18 cellular contexts compared by ENCODE assay signal in the genomic region with DNA sequence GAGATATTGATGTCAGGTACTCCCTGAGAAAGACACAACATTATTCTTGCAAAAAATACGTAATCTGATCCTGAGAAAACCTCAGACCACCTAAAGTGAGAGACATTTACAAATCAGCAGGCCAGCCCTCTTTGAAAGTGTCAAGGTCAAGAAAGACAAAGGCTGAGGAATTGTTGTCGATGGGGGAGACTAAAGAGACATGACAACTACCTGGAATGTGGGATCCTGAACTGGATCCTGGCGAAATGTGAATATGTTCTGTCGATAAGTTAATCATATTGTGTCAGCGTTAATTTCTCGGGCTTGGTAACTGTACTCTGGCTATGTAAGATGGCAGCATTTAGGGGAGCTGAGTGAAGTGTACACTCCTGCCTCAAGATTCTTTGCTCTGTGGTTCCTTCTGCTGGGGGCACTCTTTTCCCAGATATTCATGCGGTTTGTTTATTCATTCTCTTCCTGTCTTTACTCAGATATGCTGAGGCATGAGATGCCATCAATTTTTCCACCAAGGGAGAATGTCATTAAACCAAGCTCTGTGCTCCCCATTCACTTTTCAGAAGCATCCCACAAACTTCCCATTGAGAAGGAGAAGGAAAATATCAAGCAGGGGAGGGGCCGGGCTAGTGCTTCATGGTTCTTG.
DNase-seq lines count a peak whose midpoint lies in the region; ATAC-seq, FAIRE-seq and TF ChIP-seq lines count a peak whose summit lies in the region.
"Had no signal": no experiment of that assay in that cellular context is flagged by ENCODE, and none has a peak within 500 bp of the region (broad histone marks: within the 10 kb centered on the region; RNA-seq: fewer than 3 reads in every experiment).

No MANE protein-coding gene starts in this region.

- H3K79me2 ChIP-seq in Karpas-422 (ENCODE audit: low read length) = no peaks in the 10 kb centered on the region

- no peaks in the 10 kb centered on the region for H3K36me3 ChIP-seq in small intestine (ENCODE audit: control insufficient read depth in 2 of 2, insufficient read depth in 2 of 2, low read length in 2 of 2)
- H3K36me3 ChIP-seq in Karpas-422 (ENCODE audit: insufficient read depth, low read length) = no peaks in the 10 kb centered on the region
- H3K36me3 ChIP-seq in ascending aorta = no peaks in the 10 kb centered on the region
- H3K36me3 ChIP-seq: HAP-1 had no signal

- ATAC-seq in stimulated activated naive B cell treated with anti-CD40 and anti-IgM and Interleukin-4, amounts not matched to agents 10 μg/mL and 1 μg/mL and 100 μg/mL, for 72 hours (replicated peaks) = no peak

- no peak for FAIRE-seq in small intestine (lab: Jason Lieb, UNC)

- H2AFZ ChIP-seq in Karpas-422 (ENCODE audit: low read length) = no peak overlapping the region

- TF ChIP-seq CTCF in fibroblast of villous mesenchyme (IDR thresholded peaks at IDR 0.05; ENCODE audit: insufficient read depth, low read depth, low read length) = no peak
- no peak for TF ChIP-seq CTCF in ascending aorta (IDR thresholded peaks at IDR 0.05)

- DNase-seq in NCI-H146 treated with DMSO at 0.1 percent for 48 hours (lab: John Stamatoyannopoulos, UW; ENCODE audit: unreplicated experiment) (peak; percentile 6), NCI-H146 (lab: John Stamatoyannopoulos, UW) (no peak), fibroblast of villous mesenchyme (ENCODE audit: low read depth) (peak; percentile 17), iPS-NIHi7 (ENCODE audit: extremely low spot score) (peak; percentile 34), small intestine (no peak), Karpas-422 (no peak), ascending aorta (ENCODE audit: low spot score in 2 of 2) (no peak)
- DNase-seq in stimulated activated naive B cell treated with anti-CD40 and anti-IgM and Interleukin-4, amounts not matched to agents 10 μg/mL and 1 μg/mL and 100 μg/mL, for 72 hours = no peak
- DNase-seq: DMS79 treated with DMSO at 0.1 percent for 48 hours; NCI-H1092 treated with DMSO at 0.1 percent for 48 hours; NCI-H1694 treated with DMSO at 0.1 percent for 48 hours; NK-92 treated with Interleukin-12 subunit alpha and Interleukin-12 subunit beta, amount 100 ng/mL, for 24 hours; OCI-M1; Right ventricle myocardium superior had no signal

- peaks cover 0 to 5% of the 10 kb centered on the region in 2 donors for H3K4me1 Mint-ChIP-seq in stimulated activated naive B cell treated with anti-CD40 and anti-IgM and Interleukin-4, amounts not matched to agents 10 μg/mL and 1 μg/mL and 100 μg/mL, for 72 hours
- H3K4me1 Mint-ChIP-seq: CD14-positive monocyte had no signal

- 86 to 93% (median 93%) methylated on average over 8 of the region's 8 CpGs for WGBS in small intestine, 3 donors

- no peak overlapping the region for H3K9ac ChIP-seq in Karpas-422 (ENCODE audit: low read length)

- no peak overlapping the region for H3K4me3 Mint-ChIP-seq in stimulated activated naive B cell treated with anti-CD40 and anti-IgM and Interleukin-4, amounts not matched to agents 10 μg/mL and 1 μg/mL and 100 μg/mL, for 72 hours
- H3K4me3 Mint-ChIP-seq: CD14-positive monocyte had no signal

- no peaks in the 10 kb centered on the region for H3K9me3 Mint-ChIP-seq in stimulated activated naive B cell treated with anti-CD40 and anti-IgM and Interleukin-4, amounts not matched to agents 10 μg/mL and 1 μg/mL and 100 μg/mL, for 72 hours

- no peak overlapping the region for H3K27ac Mint-ChIP-seq in stimulated activated naive B cell treated with anti-CD40 and anti-IgM and Interleukin-4, amounts not matched to agents 10 μg/mL and 1 μg/mL and 100 μg/mL, for 72 hours
- H3K27ac Mint-ChIP-seq: CD14-positive monocyte had no signal

- H3K4me2 ChIP-seq in Karpas-422 (ENCODE audit: low read depth, low read length, poor library complexity, severe bottlenecking) = no peak overlapping the region

- H3K27me3 Mint-ChIP-seq in stimulated activated naive B cell treated with anti-CD40 and anti-IgM and Interleukin-4, amounts not matched to agents 10 μg/mL and 1 μg/mL and 100 μg/mL, for 72 hours = no peaks in the 10 kb centered on the region

- H3K27ac ChIP-seq in small intestine (ENCODE audit: low read depth in 1 of 2, low read length in 1 of 2) (no peak overlapping the region), Karpas-422 (ENCODE audit: low read length) (no peak overlapping the region), ascending aorta (no peak overlapping the region)
- H3K27ac ChIP-seq: 22Rv1, HL-60 had no signal

- H3K27me3 ChIP-seq in small intestine (ENCODE audit: control insufficient read depth in 2 of 2, insufficient read depth in 2 of 2, low read length in 2 of 2) = no peaks in the 10 kb centered on the region
- no peaks in the 10 kb centered on the region for H3K27me3 ChIP-seq in Karpas-422 (ENCODE audit: low read length)
- no peaks in the 10 kb centered on the region for H3K27me3 ChIP-seq in ascending aorta

- no peaks in the 10 kb centered on the region for H3K9me3 ChIP-seq in small intestine (ENCODE audit: control insufficient read depth, low read depth)
- no peaks in the 10 kb centered on the region for H3K9me3 ChIP-seq in Karpas-422 (ENCODE audit: low read length)
- H3K9me3 ChIP-seq in ascending aorta = no peaks in the 10 kb centered on the region
- H3K9me3 ChIP-seq: HAP-1 had no signal

- H3K9me2 ChIP-seq in Karpas-422 (replicated peaks; ENCODE audit: insufficient read depth, low read length) = no peaks in the 10 kb centered on the region

- H3K4me1 ChIP-seq in small intestine (ENCODE audit: control insufficient read depth in 2 of 2, insufficient read depth in 1 of 2, low read depth in 1 of 2, low read length in 1 of 2) (peaks cover 0 to 5% of the 10 kb centered on the region in 2 donors), Karpas-422 (ENCODE audit: low read length) (no peaks in the 10 kb centered on the region; the same call in 1 of the 2 replicates), ascending aorta (no peaks in the 10 kb centered on the region)
- H3K4me1 ChIP-seq: HAP-1 had no signal

- no peaks in the 10 kb centered on the region for H3K36me3 Mint-ChIP-seq in stimulated activated naive B cell treated with anti-CD40 and anti-IgM and Interleukin-4, amounts not matched to agents 10 μg/mL and 1 μg/mL and 100 μg/mL, for 72 hours
- H3K36me3 Mint-ChIP-seq: CD14-positive monocyte had no signal

- H3K4me3 ChIP-seq in fibroblast of villous mesenchyme (ENCODE audit: low read depth, low read length) (no peak overlapping the region), small intestine (ENCODE audit: low read depth in 1 of 2, low read length in 2 of 2) (no peak overlapping the region), Karpas-422 (ENCODE audit: low read length) (no peak overlapping the region), ascending aorta (no peak overlapping the region)
- H3K4me3 ChIP-seq: HAP-1 had no signal

- intact Hi-C loops in ascending aorta (cut with DNase I) = no loop called here

- no peaks in the 10 kb centered on the region for H4K20me1 ChIP-seq in Karpas-422 (ENCODE audit: insufficient read depth, low read depth, low read length)

Comparison
In these comparisons a context has a peak if more than half of its experiments do, and no peak if none do; other contexts are left out.
1. DNase-seq: peak in NCI-H146 treated with DMSO at 0.1 percent for 48 hours (single experiment), fibroblast of villous mesenchyme (single experiment) and iPS-NIHi7 (single experiment); none in NCI-H146 (single experiment), small intestine (single experiment), Karpas-422 (single experiment), stimulated activated naive B cell treated with anti-CD40 and anti-IgM and Interleukin-4, amounts not matched to agents 10 μg/mL and 1 μg/mL and 100 μg/mL, for 72 hours (single experiment) and ascending aorta (0 of 2).